27 cellular contexts compared by ENCODE assay signal in the genomic region with DNA sequence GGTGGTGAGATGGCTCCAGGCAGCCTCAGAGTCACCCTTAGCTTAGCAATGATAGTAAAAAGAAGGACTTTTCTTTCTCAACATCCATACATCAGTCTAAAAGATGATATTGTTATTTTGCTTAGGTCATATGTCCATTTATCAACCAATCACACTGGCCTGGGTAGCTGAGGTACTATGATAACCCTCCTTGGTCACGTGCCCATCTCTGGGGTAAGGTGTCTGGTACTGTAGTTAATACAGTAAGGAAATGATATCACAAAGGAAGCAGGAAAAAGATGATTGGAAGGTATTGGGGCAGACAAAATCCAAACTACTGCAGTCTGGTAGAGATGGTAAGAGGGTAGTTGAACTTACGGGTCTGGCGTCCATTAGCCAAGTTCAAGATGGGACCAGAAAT.
"Had no signal": no experiment of that assay in that cellular context is flagged by ENCODE, and none has a peak within 500 bp of the region (broad histone marks: within the 10 kb centered on the region; RNA-seq: fewer than 3 reads in every experiment).

No MANE protein-coding gene starts in this region.

- H3K4me3 Mint-ChIP-seq: naive thymus-derived CD8-positive, alpha-beta T cell; natural killer cell treated with Interleukin-12 subunit alpha and Interleukin-12 subunit beta and Interleukin-15 and Interleukin-18, amount 100 ng/mL, for 72 hours; neural progenitor cell; stimulated activated effector memory CD8-positive, alpha-beta T cell treated with anti-CD3 and anti-CD28 coated beads, Interleukin-12 subunit alpha, Interleukin-12 subunit beta, amount 100 ng/mL, for 72 hours; stimulated activated naive B cell treated with anti-CD40 and anti-IgM and Interleukin-4, amounts not matched to agents 10 μg/mL and 1 μg/mL and 100 μg/mL, for 72 hours; stimulated activated naive CD8-positive, alpha-beta T cell treated with anti-CD3 and anti-CD28 coated beads, Interleukin-15, Interleukin-2, amounts not matched to agents 100 ng/mL and 50 ng/mL, for 24 hours; type B pancreatic cell had no signal

- H2AFZ ChIP-seq: neural progenitor cell, parathyroid adenoma had no signal

- ATAC-seq: naive thymus-derived CD8-positive, alpha-beta T cell; natural killer cell treated with Interleukin-12 subunit alpha and Interleukin-12 subunit beta and Interleukin-15 and Interleukin-18, amount 100 ng/mL, for 72 hours; psoas muscle; right cardiac atrium; right lobe of liver; stimulated activated effector memory CD8-positive, alpha-beta T cell treated with anti-CD3 and anti-CD28 coated beads, Interleukin-12 subunit alpha, Interleukin-12 subunit beta, amount 100 ng/mL, for 72 hours; stimulated activated naive B cell treated with anti-CD40 and anti-IgM and Interleukin-4, amounts not matched to agents 10 μg/mL and 1 μg/mL and 100 μg/mL, for 72 hours; upper lobe of right lung had no signal

- H3K36me3 Mint-ChIP-seq: naive thymus-derived CD8-positive, alpha-beta T cell; neural progenitor cell; type B pancreatic cell had no signal

- H3K27me3 ChIP-seq: ovary, right lobe of liver, sigmoid colon, stomach, tibial artery, transverse colon, upper lobe of right lung, uterus had no signal

- H3K36me3 ChIP-seq: neural progenitor cell, ovary, right lobe of liver, sigmoid colon, stomach, tibial artery, transverse colon, upper lobe of right lung, uterus had no signal

- H3K27ac ChIP-seq: neural progenitor cell, ovary, parathyroid adenoma, psoas muscle, right lobe of liver, stomach, tibial artery, transverse colon, upper lobe of right lung, uterus had no signal

- H3K4me3 ChIP-seq: neural progenitor cell, ovary, psoas muscle, right lobe of liver, sigmoid colon, stomach, tibial artery, transverse colon, upper lobe of right lung, uterus had no signal

- H3K9me3 ChIP-seq: ovary, psoas muscle, right lobe of liver, sigmoid colon, stomach, tibial artery, transverse colon, upper lobe of right lung, uterus had no signal

- FAIRE-seq: small intestine had no signal

- H3K9me3 Mint-ChIP-seq: natural killer cell treated with Interleukin-12 subunit alpha and Interleukin-12 subunit beta and Interleukin-15 and Interleukin-18, amount 100 ng/mL, for 72 hours; neural progenitor cell; stimulated activated effector memory CD8-positive, alpha-beta T cell treated with anti-CD3 and anti-CD28 coated beads, Interleukin-12 subunit alpha, Interleukin-12 subunit beta, amount 100 ng/mL, for 72 hours; stimulated activated naive B cell treated with anti-CD40 and anti-IgM and Interleukin-4, amounts not matched to agents 10 μg/mL and 1 μg/mL and 100 μg/mL, for 72 hours; stimulated activated naive CD8-positive, alpha-beta T cell treated with anti-CD3 and anti-CD28 coated beads, Interleukin-15, Interleukin-2, amounts not matched to agents 100 ng/mL and 50 ng/mL, for 24 hours; type B pancreatic cell had no signal

- DNase-seq: naive thymus-derived CD8-positive, alpha-beta T cell; occipital lobe; ovary; posterior cingulate gyrus; psoas muscle; right cardiac atrium; right lobe of liver; sigmoid colon; small intestine; stimulated activated CD4-positive, alpha-beta T cell treated with anti-CD3 and anti-CD28 coated beads, Interleukin-15, amount 100 ng/mL, for 24 hours; stimulated activated CD4-positive, alpha-beta T cell treated with anti-CD3 and anti-CD28 coated beads, Interleukin-2, amount 100 ng/mL, for 24 hours; stimulated activated CD4-positive, alpha-beta T cell treated with anti-CD3 and anti-CD28 coated beads, Interleukin-2, amount 100 ng/mL, for 48 hours; stimulated activated CD4-positive, alpha-beta T cell treated with anti-CD3 and anti-CD28 coated beads, Interleukin-4, amount 100 ng/mL, for 24 hours; stimulated activated naive B cell treated with anti-CD40 and anti-IgM and Interleukin-4, amounts not matched to agents 10 μg/mL and 1 μg/mL and 100 μg/mL, for 72 hours; stimulated activated naive CD4-positive, alpha-beta T cell treated with Interleukin-2 at 50 U/mL for 16 hours; stomach; tibial artery; transverse colon; upper lobe of right lung; uterus had no signal

- H3K27ac Mint-ChIP-seq: naive thymus-derived CD8-positive, alpha-beta T cell; natural killer cell treated with Interleukin-12 subunit alpha and Interleukin-12 subunit beta and Interleukin-15 and Interleukin-18, amount 100 ng/mL, for 72 hours; neural progenitor cell; progenitor cell of endocrine pancreas; stimulated activated effector memory CD8-positive, alpha-beta T cell treated with anti-CD3 and anti-CD28 coated beads, Interleukin-12 subunit alpha, Interleukin-12 subunit beta, amount 100 ng/mL, for 72 hours; stimulated activated naive B cell treated with anti-CD40 and anti-IgM and Interleukin-4, amounts not matched to agents 10 μg/mL and 1 μg/mL and 100 μg/mL, for 72 hours; stimulated activated naive CD8-positive, alpha-beta T cell treated with anti-CD3 and anti-CD28 coated beads, Interleukin-15, Interleukin-2, amounts not matched to agents 100 ng/mL and 50 ng/mL, for 24 hours; type B pancreatic cell had no signal

- H3K4me2 ChIP-seq: neural progenitor cell had no signal

- H3K79me2 ChIP-seq: parathyroid adenoma had no signal

- H3K4me1 ChIP-seq: parathyroid adenoma, upper lobe of right lung, uterus had no signal

- H3K9ac ChIP-seq: neural progenitor cell, parathyroid adenoma had no signal
